8 cellular contexts compared by ENCODE assay signal in genomic region chr14:78484002-78484401, GRCh38.
"Had no signal": no experiment of that assay in that cellular context is flagged by ENCODE, and none has a peak within 500 bp of the region (broad histone marks: within the 10 kb centered on the region; RNA-seq: fewer than 3 reads in every experiment).

No MANE protein-coding gene starts in this region.

- H3K4me3 ChIP-seq: HAP-1 had no signal

- H3K4me1 Mint-ChIP-seq: IgD-negative memory B cell had no signal

- H3K27ac ChIP-seq: HL-60 had no signal

- H3K36me3 ChIP-seq: HAP-1 had no signal

- H3K4me1 ChIP-seq: HAP-1 had no signal

- H3K9me3 Mint-ChIP-seq: IgD-negative memory B cell had no signal

- H3K4me3 Mint-ChIP-seq: HFFc6, IgD-negative memory B cell had no signal

- ATAC-seq: HCT116, HepG2 had no signal

- H3K9me3 ChIP-seq: HAP-1 had no signal

- H3K36me3 Mint-ChIP-seq: IgD-negative memory B cell had no signal

- DNase-seq: GOT3, H7, HFFc6 had no signal

- H3K27ac Mint-ChIP-seq: HFFc6, IgD-negative memory B cell had no signal
